Comparison of ENCODE assay signal across 33 cellular contexts in genomic region chr7:68336534-68336933, GRCh38.
"Had no signal": no experiment of that assay in that cellular context is flagged by ENCODE, and none has a peak within 500 bp of the region (broad histone marks: within the 10 kb centered on the region; RNA-seq: fewer than 3 reads in every experiment).

No MANE protein-coding gene starts in this region.

- FAIRE-seq: astrocyte, bronchial epithelial cell had no signal

- H3K27ac ChIP-seq: adrenal gland, ascending aorta, body of pancreas, brain microvascular endothelial cell, breast epithelium, cardiac muscle cell had no signal

- ATAC-seq: activated naive CD4-positive, alpha-beta T cell treated with anti-CD3 and anti-CD28 coated beads, Interleukin-2, amount 50 U/mL, for 72 hours; activated naive CD8-positive, alpha-beta T cell treated with anti-CD3 and anti-CD28 coated beads, Interleukin-2, amount 50 U/mL, for 24 hours; activated T-cell treated with anti-CD3 and anti-CD28 coated beads, Interleukin-2, amount 50 U/mL, for 4 hours; activated T-cell treated with anti-CD3 and anti-CD28 coated beads, Interleukin-2, amount 50 U/mL, for 72 hours; activated T-helper 17 cell treated with anti-CD3 and anti-CD28 coated beads, Interleukin-2, amount 50 U/mL, for 72 hours; body of pancreas had no signal

- H3K27me3 ChIP-seq: adrenal gland, ascending aorta, body of pancreas, brain microvascular endothelial cell, breast epithelium, cardiac muscle cell had no signal

- H3K4me3 ChIP-seq: adrenal gland, ascending aorta, body of pancreas, breast epithelium, cardiac muscle cell had no signal

- H3K4me1 ChIP-seq: adrenal gland, ascending aorta, body of pancreas, breast epithelium had no signal

- DNase-seq: activated effector memory CD4-positive, alpha-beta T cell treated with anti-CD3 and anti-CD28 coated beads, Interleukin-2, amount 50 U/mL, for 16 hours; activated effector memory CD4-positive, alpha-beta T cell treated with Interleukin-2 at 50 U/mL for 16 hours; activated gamma-delta T cell; activated gamma-delta T cell treated with Interleukin-2 at 50 U/mL for 16 hours; activated naive CD4-positive, alpha-beta T cell; activated naive CD4-positive, alpha-beta T cell treated with anti-CD3 and anti-CD28 coated beads for 36 hours; activated naive CD4-positive, alpha-beta T cell treated with anti-CD3 and anti-CD28 coated beads, Interleukin-2, amount 10 ng/mL, durations not matched to agents 7 days and 5 days; activated naive CD4-positive, alpha-beta T cell treated with anti-CD3 and anti-CD28 coated beads, Interleukin-2, amount 50 U/mL, for 16 hours; activated naive CD4-positive, alpha-beta T cell treated with Interleukin-2 at 50 U/mL for 16 hours; activated naive CD8-positive, alpha-beta T cell treated with anti-CD3 and anti-CD28 coated beads for 36 hours; activated naive CD8-positive, alpha-beta T cell treated with anti-CD3 and anti-CD28 coated beads, Interleukin-2, amount 10 ng/mL, durations not matched to agents 7 days and 5 days; activated naive CD8-positive, alpha-beta T cell treated with anti-CD3 and anti-CD28 coated beads, Interleukin-2, amount 50 U/mL, for 24 hours; activated T-cell treated with anti-CD3 and anti-CD28 coated beads, Interleukin-2, amount 50 U/mL, for 1 hour; activated T-cell treated with anti-CD3 and anti-CD28 coated beads, Interleukin-2, amount 50 U/mL, for 24 hours; activated T-cell treated with anti-CD3 and anti-CD28 coated beads, Interleukin-2, amount 50 U/mL, for 4 hours; activated T-cell treated with anti-CD3 and anti-CD28 coated beads, Interleukin-2, amount 50 U/mL, for 48 hours; activated T-cell treated with anti-CD3 and anti-CD28 coated beads, Interleukin-2, amount 50 U/mL, for 72 hours; adrenal gland; amniotic stem cell; amygdala; aorta; body of pancreas; brain microvascular endothelial cell; caudate nucleus; central memory CD4-positive, alpha-beta T cell; cerebellar nuclear complex had no signal

- H3K9me3 ChIP-seq: adrenal gland, ascending aorta had no signal

- H3K36me3 ChIP-seq: adrenal gland, ascending aorta, brain microvascular endothelial cell, breast epithelium, cardiac muscle cell had no signal
